ENCODE assay signal across 9 cellular contexts in genomic region chr1:8524637-8525157, GRCh38.
DNase-seq lines count a peak whose midpoint lies in the region; ATAC-seq and TF ChIP-seq lines count a peak whose summit lies in the region.
"Had no signal": no experiment of that assay in that cellular context is flagged by ENCODE, and none has a peak within 500 bp of the region (broad histone marks: within the 10 kb centered on the region; RNA-seq: fewer than 3 reads in every experiment).

No MANE protein-coding gene starts in this region.

- peaks cover 8% of the 10 kb centered on the region for H3K9me1 ChIP-seq in IMR-90 (ENCODE audit: insufficient read depth, low read length)

- H3K9ac ChIP-seq in IMR-90 (ENCODE audit: low read depth, low read length) (peak overlapping the region; percentile 57), neural progenitor cell (no peak overlapping the region)

- peak overlapping the region; percentile 96 for H3K4me2 ChIP-seq in IMR-90 (ENCODE audit: low read depth, low read length)
- H3K4me2 ChIP-seq in neural progenitor cell: no peak overlapping the region

- no peak for TF ChIP-seq POLR2A in IMR-90 (IDR thresholded peaks at IDR 0.05; ENCODE audit: low read depth, low read length)

- H4K91ac ChIP-seq in IMR-90 (ENCODE audit: insufficient read depth, low read depth, low read length): peak overlapping the region; percentile 86

- peaks cover 27 to 78% of the 10 kb centered on the region in 2 experiments for H3K79me1 ChIP-seq in IMR-90 (ENCODE audit: low read depth in 1 of 2, low read length in 2 of 2)

- peak overlapping the region; percentile 61 for H2BK5ac ChIP-seq in IMR-90 (ENCODE audit: low read depth, low read length, poor library complexity, severe bottlenecking)

- POLR2A ChIA-PET in AG04450 (lab: Yijun Ruan, JAX): interaction anchor here (1.0 kb wide), 1 partner anchor 153 kb away, joined by 5 read pairs; no protein-coding TSS in a partner anchor
- POLR2A ChIA-PET in IMR-90 (lab: Charles Lee; ENCODE audit: unreplicated experiment): no interaction called here

- H2AFZ ChIP-seq in IMR-90 (replicated peaks; ENCODE audit: low read length, poor library complexity) (peak overlapping the region; percentile 67), neural progenitor cell (replicated peaks) (no peak overlapping the region)

- peak overlapping the region; percentile 91; the same call in 1 of the 2 replicates for H3K14ac ChIP-seq in IMR-90 (replicated peaks; ENCODE audit: low read depth, low read length)

- peak overlapping the region; percentile 65; the same call in 1 of the 2 replicates for H2AK5ac ChIP-seq in IMR-90 (ENCODE audit: low read depth, low read length)

- peak overlapping the region; percentile 93 for H3K4ac ChIP-seq in IMR-90 (ENCODE audit: low read depth, low read length)

- intact Hi-C loops in IMR-90 (cut with micrococcal nuclease) (loop anchor here (5.0 kb wide), 1 partner anchor 102 kb away; no protein-coding TSS in a partner anchor), dorsolateral prefrontal cortex (cut with DNase I) (loop anchor here in 1 of 2 donors (5.0 kb wide), 1 partner anchor 57 kb away; no protein-coding TSS in a partner anchor)

- no peak for DNase-seq in AG04450 (ENCODE audit: low read depth, low spot score)
- DNase-seq in IMR-90: peak; percentile 38
- no peak for DNase-seq in dorsolateral prefrontal cortex
- no peak for DNase-seq in neural progenitor cell (ENCODE audit: low spot score)
- DNase-seq in ecto neural progenitor cell (ENCODE audit: low spot score): no peak
- no peak for DNase-seq in foreskin melanocyte
- DNase-seq: NK-92 treated with Interleukin-12 subunit alpha and Interleukin-12 subunit beta, amount 100 ng/mL, for 24 hours had no signal

- H3K36me3 ChIP-seq in IMR-90 (ENCODE audit: control insufficient read depth, insufficient read depth, low read length): peaks cover 6% of the 10 kb centered on the region
- no peaks in the 10 kb centered on the region for H3K36me3 ChIP-seq in neural progenitor cell

- H3K23ac ChIP-seq in IMR-90 (ENCODE audit: low read depth, low read length): peak overlapping the region; percentile 88; the same call in 1 of the 2 replicates

- peaks cover 38% of the 10 kb centered on the region for H3F3A ChIP-seq in neural progenitor cell (ENCODE audit: low read depth)

- H3K4me3 ChIP-seq in AG04450 (ENCODE audit: low read depth, low read length) (peak overlapping the region; percentile 64), IMR-90 (ENCODE audit: insufficient read depth, low read depth, low read length) (0 out of 2 replicates have a peak overlapping the region, but pooled peaks have one; percentile 18), dorsolateral prefrontal cortex (peak overlapping the region; percentile 45 to 93 (median 74)), neural progenitor cell (no peak overlapping the region)

- peak overlapping the region; percentile 17; the same call in 1 of the 3 replicates for H2BK15ac ChIP-seq in IMR-90 (ENCODE audit: low read depth, low read length)

- peak overlapping the region in 1 of 2 experiments; percentile 83; a peak in 2 of 4 replicates for H4K8ac ChIP-seq in IMR-90 (ENCODE audit: low read depth in 2 of 2, low read length in 2 of 2)

- H4K20me1 ChIP-seq in IMR-90 (ENCODE audit: insufficient read depth, low read length): no peaks in the 10 kb centered on the region
- H4K20me1 ChIP-seq in neural progenitor cell (ENCODE audit: low read depth): peaks cover 44% of the 10 kb centered on the region

- BruUV-seq in IMR-90 (replicated peaks; lab: Mats Ljungman, UMichigan): no TSS peak

- H3K9me3 ChIP-seq in AG04450 (ENCODE audit: control insufficient read depth, insufficient read depth, low read length) (no peaks in the 10 kb centered on the region), IMR-90 (ENCODE audit: control insufficient read depth, insufficient read depth, low read length) (no peaks in the 10 kb centered on the region), neural progenitor cell (ENCODE audit: low read depth) (no peaks in the 10 kb centered on the region)

- in situ Hi-C loops in IMR-90 (cut with MboI; ENCODE audit: low sequenced_read_pairs): no loop called here

- peak overlapping the region; percentile 42; the same call in 1 of the 2 replicates for H3K56ac ChIP-seq in IMR-90 (ENCODE audit: extremely low read depth, insufficient read depth, low read length)

- dilution Hi-C loops in IMR-90 (cut with HindIII; ENCODE audit: low sequenced_read_pairs, unreplicated experiment): no loop called here

- no peak for TF ChIP-seq RAD21 in IMR-90 (IDR thresholded peaks at IDR 0.05; ENCODE audit: low read length)

- peak overlapping the region; percentile 92 for H3K18ac ChIP-seq in IMR-90 (ENCODE audit: low read depth, low read length)

- CTCF ChIA-PET in AG04450 (lab: Charles Lee) (no interaction called here), IMR-90 (lab: Yijun Ruan, JAX) (no interaction called here)

- H3K27me3 ChIP-seq in AG04450 (ENCODE audit: control insufficient read depth, insufficient read depth, low read length) (no peaks in the 10 kb centered on the region), IMR-90 (ENCODE audit: control insufficient read depth, insufficient read depth, low read length) (no peaks in the 10 kb centered on the region), dorsolateral prefrontal cortex (no peaks in the 10 kb centered on the region), neural progenitor cell (no peaks in the 10 kb centered on the region)

- H3K27ac Mint-ChIP-seq in neural progenitor cell: peak overlapping the region; percentile 16

- H3K79me2 ChIP-seq in neural progenitor cell (ENCODE audit: low read depth): peaks cover 82% of the 10 kb centered on the region

- H3K36me3 Mint-ChIP-seq in neural progenitor cell: peaks cover 15% of the 10 kb centered on the region

- H2BK120ac ChIP-seq in IMR-90 (ENCODE audit: low read depth, low read length): peak overlapping the region; percentile 72

- H3K4me1 ChIP-seq in IMR-90 (ENCODE audit: control insufficient read depth, insufficient read depth, low read length): peaks cover 11% of the 10 kb centered on the region
- H3K4me1 ChIP-seq in neural progenitor cell: peaks cover 37% of the 10 kb centered on the region

- ATAC-seq in IMR-90 (ENCODE audit: low read depth): no peak
- ATAC-seq in GM21786 (IDR thresholded peaks at IDR 0.05; ENCODE audit: unreplicated experiment): no peak
- no peak for ATAC-seq in HG02885 (IDR thresholded peaks at IDR 0.05; ENCODE audit: poor library complexity, unreplicated experiment)

- H3K27ac ChIP-seq in AG04450 (ENCODE audit: low read depth, low read length): peak overlapping the region; percentile 47
- H3K27ac ChIP-seq in IMR-90 (ENCODE audit: insufficient read depth, low read length): peak overlapping the region; percentile 75; the same call in 1 of the 2 replicates
- peak overlapping the region; percentile 24 to 98 (median 92) for H3K27ac ChIP-seq in dorsolateral prefrontal cortex
- H3K27ac ChIP-seq in neural progenitor cell: peak overlapping the region; percentile 68

- H3K9me3 Mint-ChIP-seq in neural progenitor cell: no peaks in the 10 kb centered on the region

- peak overlapping the region; percentile 35 for H2AK9ac ChIP-seq in IMR-90 (replicated peaks; ENCODE audit: low read depth, low read length, poor library complexity)

- H3K4me1 Mint-ChIP-seq in neural progenitor cell: peaks cover 28% of the 10 kb centered on the region

- H3K27me3 Mint-ChIP-seq in neural progenitor cell (ENCODE audit: insufficient read depth, low read depth): no peaks in the 10 kb centered on the region

- peak overlapping the region; percentile 91 for H4K5ac ChIP-seq in IMR-90 (ENCODE audit: low read depth, low read length)

- 100% methylated on average over 1 of the region's 2 CpGs; no CpG with 5 or more reads in 1 of the 2 experiments for WGBS in IMR-90 (ENCODE audit: extremely low coverage in 2 of 2, insufficient read length in 1 of 2), 2 experiments

- no peak for TF ChIP-seq CTCF in AG04450 (IDR thresholded peaks at IDR 0.05; ENCODE audit: low read depth, low read length)
- no peak for TF ChIP-seq CTCF in IMR-90 (conservative IDR thresholded peaks at IDR 0.05; ENCODE audit: low read depth, low read length)
- no peak for TF ChIP-seq CTCF in dorsolateral prefrontal cortex (IDR thresholded peaks at IDR 0.05 in 54 of 56, conservative IDR thresholded peaks at IDR 0.05 in 2 of 56; ENCODE audit: low read depth in 1 of 56, partially characterized antibody in 56 of 56)
- TF ChIP-seq CTCF in neural progenitor cell (IDR thresholded peaks at IDR 0.05): no peak

- peak overlapping the region; percentile 92 for H2BK20ac ChIP-seq in IMR-90 (ENCODE audit: low read depth, low read length)

- H3K4me3 Mint-ChIP-seq in neural progenitor cell: no peak overlapping the region

TF ChIP-seq in IMR-90, 13 proteins besides CTCF, POLR2A, EP300 and RAD21 (continues in another document):
- TF ChIP-seq MXI1 (IDR thresholded peaks at IDR 0.05; ENCODE audit: borderline replicate concordance, low read depth, low read length) (no peak), CEBPB (IDR thresholded peaks at IDR 0.05; ENCODE audit: low read depth, low read length) (no peak), BHLHE40 (IDR thresholded peaks at IDR 0.05; ENCODE audit: low read depth, low read length) (no peak), RCOR1 (IDR thresholded peaks at IDR 0.05; ENCODE audit: insufficient replicate concordance, low read length) (no peak), NFE2L2 (IDR thresholded peaks at IDR 0.05; ENCODE audit: low read depth, low read length) (no peak), MAFK (IDR thresholded peaks at IDR 0.05; ENCODE audit: low read depth, low read length) (no peak), MAZ (IDR thresholded peaks at IDR 0.05; ENCODE audit: borderline replicate concordance, low read depth, low read length) (no peak), RFX5 (IDR thresholded peaks at IDR 0.05; ENCODE audit: low read depth, low read length) (no peak), SMC3 (IDR thresholded peaks at IDR 0.05; ENCODE audit: low read depth, low read length) (no peak), FOS (IDR thresholded peaks at IDR 0.05; ENCODE audit: low read depth, low read length) (no peak), CHD1 (IDR thresholded peaks at IDR 0.05; ENCODE audit: low read depth, low read length) (no peak), USF2 (IDR thresholded peaks at IDR 0.05; ENCODE audit: low read depth, low read length) (no peak)
